In the genomic region with DNA sequence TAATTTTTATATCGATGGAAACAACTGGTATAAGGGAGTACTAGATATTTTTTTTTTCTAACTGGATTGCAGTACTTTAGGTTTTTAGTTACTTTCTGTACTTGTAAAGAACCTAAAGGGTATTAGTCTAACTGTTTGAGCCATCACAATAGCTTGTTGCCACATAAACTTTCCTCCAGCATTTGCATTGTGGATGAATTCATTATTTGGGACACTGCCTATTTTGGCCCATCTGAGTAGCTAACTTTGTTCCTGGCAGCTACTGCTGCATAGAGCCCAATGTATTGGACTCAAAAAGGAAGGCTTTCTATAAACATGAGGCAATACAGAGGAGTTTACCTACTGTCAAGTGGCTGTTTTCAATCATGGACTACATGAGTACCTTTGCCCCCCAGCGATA, we compare ENCODE assay signal across 2 cellular contexts.
TF ChIP-seq lines count a peak whose summit lies in the region.

No MANE protein-coding gene starts in this region.

TF ChIP-seq in GM23338, 12 proteins besides CTCF, POLR2A, EP300 and RAD21 (continued from another document):
- TF ChIP-seq, protein P1, sequence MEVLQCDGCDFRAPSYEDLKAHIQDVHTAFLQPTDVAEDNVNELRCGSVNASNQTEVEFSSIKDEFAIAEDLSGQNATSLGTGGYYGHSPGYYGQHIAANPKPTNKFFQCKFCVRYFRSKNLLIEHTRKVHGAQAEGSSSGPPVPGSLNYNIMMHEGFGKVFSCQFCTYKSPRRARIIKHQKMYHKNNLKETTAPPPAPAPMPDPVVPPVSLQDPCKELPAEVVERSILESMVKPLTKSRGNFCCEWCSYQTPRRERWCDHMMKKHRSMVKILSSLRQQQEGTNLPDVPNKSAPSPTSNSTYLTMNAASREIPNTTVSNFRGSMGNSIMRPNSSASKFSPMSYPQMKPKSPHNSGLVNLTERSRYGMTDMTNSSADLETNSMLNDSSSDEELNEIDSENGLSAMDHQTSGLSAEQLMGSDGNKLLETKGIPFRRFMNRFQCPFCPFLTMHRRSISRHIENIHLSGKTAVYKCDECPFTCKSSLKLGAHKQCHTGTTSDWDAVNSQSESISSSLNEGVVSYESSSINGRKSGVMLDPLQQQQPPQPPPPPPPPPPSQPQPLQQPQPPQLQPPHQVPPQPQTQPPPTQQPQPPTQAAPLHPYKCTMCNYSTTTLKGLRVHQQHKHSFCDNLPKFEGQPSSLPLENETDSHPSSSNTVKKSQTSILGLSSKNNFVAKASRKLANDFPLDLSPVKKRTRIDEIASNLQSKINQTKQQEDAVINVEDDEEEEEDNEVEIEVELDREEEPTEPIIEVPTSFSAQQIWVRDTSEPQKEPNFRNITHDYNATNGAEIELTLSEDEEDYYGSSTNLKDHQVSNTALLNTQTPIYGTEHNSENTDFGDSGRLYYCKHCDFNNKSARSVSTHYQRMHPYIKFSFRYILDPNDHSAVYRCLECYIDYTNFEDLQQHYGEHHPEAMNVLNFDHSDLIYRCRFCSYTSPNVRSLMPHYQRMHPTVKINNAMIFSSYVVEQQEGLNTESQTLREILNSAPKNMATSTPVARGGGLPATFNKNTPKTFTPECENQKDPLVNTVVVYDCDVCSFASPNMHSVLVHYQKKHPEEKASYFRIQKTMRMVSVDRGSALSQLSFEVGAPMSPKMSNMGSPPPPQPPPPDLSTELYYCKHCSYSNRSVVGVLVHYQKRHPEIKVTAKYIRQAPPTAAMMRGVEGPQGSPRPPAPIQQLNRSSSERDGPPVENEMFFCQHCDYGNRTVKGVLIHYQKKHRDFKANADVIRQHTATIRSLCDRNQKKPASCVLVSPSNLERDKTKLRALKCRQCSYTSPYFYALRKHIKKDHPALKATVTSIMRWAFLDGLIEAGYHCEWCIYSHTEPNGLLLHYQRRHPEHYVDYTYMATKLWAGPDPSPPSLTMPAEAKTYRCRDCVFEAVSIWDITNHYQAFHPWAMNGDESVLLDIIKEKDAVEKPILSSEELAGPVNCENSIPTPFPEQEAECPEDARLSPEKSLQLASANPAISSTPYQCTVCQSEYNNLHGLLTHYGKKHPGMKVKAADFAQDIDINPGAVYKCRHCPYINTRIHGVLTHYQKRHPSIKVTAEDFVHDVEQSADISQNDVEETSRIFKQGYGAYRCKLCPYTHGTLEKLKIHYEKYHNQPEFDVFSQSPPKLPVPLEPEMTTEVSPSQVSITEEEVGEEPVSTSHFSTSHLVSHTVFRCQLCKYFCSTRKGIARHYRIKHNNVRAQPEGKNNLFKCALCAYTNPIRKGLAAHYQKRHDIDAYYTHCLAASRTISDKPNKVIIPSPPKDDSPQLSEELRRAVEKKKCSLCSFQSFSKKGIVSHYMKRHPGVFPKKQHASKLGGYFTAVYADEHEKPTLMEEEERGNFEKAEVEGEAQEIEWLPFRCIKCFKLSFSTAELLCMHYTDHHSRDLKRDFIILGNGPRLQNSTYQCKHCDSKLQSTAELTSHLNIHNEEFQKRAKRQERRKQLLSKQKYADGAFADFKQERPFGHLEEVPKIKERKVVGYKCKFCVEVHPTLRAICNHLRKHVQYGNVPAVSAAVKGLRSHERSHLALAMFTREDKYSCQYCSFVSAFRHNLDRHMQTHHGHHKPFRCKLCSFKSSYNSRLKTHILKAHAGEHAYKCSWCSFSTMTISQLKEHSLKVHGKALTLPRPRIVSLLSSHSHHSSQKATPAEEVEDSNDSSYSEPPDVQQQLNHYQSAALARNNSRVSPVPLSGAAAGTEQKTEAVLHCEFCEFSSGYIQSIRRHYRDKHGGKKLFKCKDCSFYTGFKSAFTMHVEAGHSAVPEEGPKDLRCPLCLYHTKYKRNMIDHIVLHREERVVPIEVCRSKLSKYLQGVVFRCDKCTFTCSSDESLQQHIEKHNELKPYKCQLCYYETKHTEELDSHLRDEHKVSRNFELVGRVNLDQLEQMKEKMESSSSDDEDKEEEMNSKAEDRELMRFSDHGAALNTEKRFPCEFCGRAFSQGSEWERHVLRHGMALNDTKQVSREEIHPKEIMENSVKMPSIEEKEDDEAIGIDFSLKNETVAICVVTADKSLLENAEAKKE (CRISPR knock-in tag; IDR thresholded peaks at IDR 0.05) = no peak
- TF ChIP-seq CREB1 (CRISPR knock-in tag; IDR thresholded peaks at IDR 0.05; ENCODE audit: low read depth) (no peak), STAT1 (IDR thresholded peaks at IDR 0.05; ENCODE audit: unreplicated experiment) (no peak), POLR2AphosphoS5 (IDR thresholded peaks at IDR 0.05; ENCODE audit: low read depth) (no peak), ZNF114 (CRISPR knock-in tag; IDR thresholded peaks at IDR 0.05) (no peak), JUNB (IDR thresholded peaks at IDR 0.05; ENCODE audit: unreplicated experiment) (no peak), NANOG (IDR thresholded peaks at IDR 0.05; ENCODE audit: borderline replicate concordance) (no peak), EZH2 (IDR thresholded peaks at IDR 0.05; ENCODE audit: low read depth, unreplicated experiment) (no peak)
- TF ChIP-seq, protein P2, sequence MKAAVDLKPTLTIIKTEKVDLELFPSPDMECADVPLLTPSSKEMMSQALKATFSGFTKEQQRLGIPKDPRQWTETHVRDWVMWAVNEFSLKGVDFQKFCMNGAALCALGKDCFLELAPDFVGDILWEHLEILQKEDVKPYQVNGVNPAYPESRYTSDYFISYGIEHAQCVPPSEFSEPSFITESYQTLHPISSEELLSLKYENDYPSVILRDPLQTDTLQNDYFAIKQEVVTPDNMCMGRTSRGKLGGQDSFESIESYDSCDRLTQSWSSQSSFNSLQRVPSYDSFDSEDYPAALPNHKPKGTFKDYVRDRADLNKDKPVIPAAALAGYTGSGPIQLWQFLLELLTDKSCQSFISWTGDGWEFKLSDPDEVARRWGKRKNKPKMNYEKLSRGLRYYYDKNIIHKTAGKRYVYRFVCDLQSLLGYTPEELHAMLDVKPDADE (IDR thresholded peaks at IDR 0.05) = no peak
- TF ChIP-seq, protein P3, sequence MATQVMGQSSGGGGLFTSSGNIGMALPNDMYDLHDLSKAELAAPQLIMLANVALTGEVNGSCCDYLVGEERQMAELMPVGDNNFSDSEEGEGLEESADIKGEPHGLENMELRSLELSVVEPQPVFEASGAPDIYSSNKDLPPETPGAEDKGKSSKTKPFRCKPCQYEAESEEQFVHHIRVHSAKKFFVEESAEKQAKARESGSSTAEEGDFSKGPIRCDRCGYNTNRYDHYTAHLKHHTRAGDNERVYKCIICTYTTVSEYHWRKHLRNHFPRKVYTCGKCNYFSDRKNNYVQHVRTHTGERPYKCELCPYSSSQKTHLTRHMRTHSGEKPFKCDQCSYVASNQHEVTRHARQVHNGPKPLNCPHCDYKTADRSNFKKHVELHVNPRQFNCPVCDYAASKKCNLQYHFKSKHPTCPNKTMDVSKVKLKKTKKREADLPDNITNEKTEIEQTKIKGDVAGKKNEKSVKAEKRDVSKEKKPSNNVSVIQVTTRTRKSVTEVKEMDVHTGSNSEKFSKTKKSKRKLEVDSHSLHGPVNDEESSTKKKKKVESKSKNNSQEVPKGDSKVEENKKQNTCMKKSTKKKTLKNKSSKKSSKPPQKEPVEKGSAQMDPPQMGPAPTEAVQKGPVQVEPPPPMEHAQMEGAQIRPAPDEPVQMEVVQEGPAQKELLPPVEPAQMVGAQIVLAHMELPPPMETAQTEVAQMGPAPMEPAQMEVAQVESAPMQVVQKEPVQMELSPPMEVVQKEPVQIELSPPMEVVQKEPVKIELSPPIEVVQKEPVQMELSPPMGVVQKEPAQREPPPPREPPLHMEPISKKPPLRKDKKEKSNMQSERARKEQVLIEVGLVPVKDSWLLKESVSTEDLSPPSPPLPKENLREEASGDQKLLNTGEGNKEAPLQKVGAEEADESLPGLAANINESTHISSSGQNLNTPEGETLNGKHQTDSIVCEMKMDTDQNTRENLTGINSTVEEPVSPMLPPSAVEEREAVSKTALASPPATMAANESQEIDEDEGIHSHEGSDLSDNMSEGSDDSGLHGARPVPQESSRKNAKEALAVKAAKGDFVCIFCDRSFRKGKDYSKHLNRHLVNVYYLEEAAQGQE (IDR thresholded peaks at IDR 0.05; ENCODE audit: unreplicated experiment) = no peak

TF ChIP-seq in SK-N-SH, 30 proteins besides CTCF, POLR2A, EP300 and RAD21 (continued from another document):
- TF ChIP-seq, protein P4, sequence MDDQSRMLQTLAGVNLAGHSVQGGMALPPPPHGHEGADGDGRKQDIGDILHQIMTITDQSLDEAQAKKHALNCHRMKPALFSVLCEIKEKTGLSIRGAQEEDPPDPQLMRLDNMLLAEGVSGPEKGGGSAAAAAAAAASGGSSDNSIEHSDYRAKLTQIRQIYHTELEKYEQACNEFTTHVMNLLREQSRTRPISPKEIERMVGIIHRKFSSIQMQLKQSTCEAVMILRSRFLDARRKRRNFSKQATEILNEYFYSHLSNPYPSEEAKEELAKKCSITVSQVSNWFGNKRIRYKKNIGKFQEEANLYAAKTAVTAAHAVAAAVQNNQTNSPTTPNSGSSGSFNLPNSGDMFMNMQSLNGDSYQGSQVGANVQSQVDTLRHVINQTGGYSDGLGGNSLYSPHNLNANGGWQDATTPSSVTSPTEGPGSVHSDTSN (IDR thresholded peaks at IDR 0.05) = no peak
- no peak for TF ChIP-seq GATA2 (CRISPR knock-in tag; IDR thresholded peaks at IDR 0.05)
- TF ChIP-seq RXRA (IDR thresholded peaks at IDR 0.05; ENCODE audit: borderline replicate concordance, low read depth) = no peak
- TF ChIP-seq FOXM1 (IDR thresholded peaks at IDR 0.05; ENCODE audit: low read depth) = no peak
- TF ChIP-seq POLR2AphosphoS5 (IDR thresholded peaks at IDR 0.05; ENCODE audit: low read depth, low read length) = no peak
- TF ChIP-seq, protein P5, sequence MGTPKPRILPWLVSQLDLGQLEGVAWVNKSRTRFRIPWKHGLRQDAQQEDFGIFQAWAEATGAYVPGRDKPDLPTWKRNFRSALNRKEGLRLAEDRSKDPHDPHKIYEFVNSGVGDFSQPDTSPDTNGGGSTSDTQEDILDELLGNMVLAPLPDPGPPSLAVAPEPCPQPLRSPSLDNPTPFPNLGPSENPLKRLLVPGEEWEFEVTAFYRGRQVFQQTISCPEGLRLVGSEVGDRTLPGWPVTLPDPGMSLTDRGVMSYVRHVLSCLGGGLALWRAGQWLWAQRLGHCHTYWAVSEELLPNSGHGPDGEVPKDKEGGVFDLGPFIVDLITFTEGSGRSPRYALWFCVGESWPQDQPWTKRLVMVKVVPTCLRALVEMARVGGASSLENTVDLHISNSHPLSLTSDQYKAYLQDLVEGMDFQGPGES (IDR thresholded peaks at IDR 0.05; ENCODE audit: low read depth, low read length) = no peak
- no peak for TF ChIP-seq SMC3 (IDR thresholded peaks at IDR 0.05; ENCODE audit: low read depth, low read length)
- TF ChIP-seq MXI1 (IDR thresholded peaks at IDR 0.05; ENCODE audit: low read depth, low read length) = no peak
- no peak for TF ChIP-seq RCOR1 (IDR thresholded peaks at IDR 0.05; ENCODE audit: low read length)
- TF ChIP-seq YY1 (IDR thresholded peaks at IDR 0.05; ENCODE audit: low read depth) = no peak
- TF ChIP-seq FOXJ3 (CRISPR knock-in tag; IDR thresholded peaks at IDR 0.05) = no peak
- TF ChIP-seq TCF12 (IDR thresholded peaks at IDR 0.05) = no peak
- no peak for TF ChIP-seq ELF1 (IDR thresholded peaks at IDR 0.05)
- TF ChIP-seq, protein P3 (IDR thresholded peaks at IDR 0.05; ENCODE audit: low read depth, low read length) = no peak
